Comparison of ENCODE assay signal across 23 cellular contexts in the genomic region with DNA sequence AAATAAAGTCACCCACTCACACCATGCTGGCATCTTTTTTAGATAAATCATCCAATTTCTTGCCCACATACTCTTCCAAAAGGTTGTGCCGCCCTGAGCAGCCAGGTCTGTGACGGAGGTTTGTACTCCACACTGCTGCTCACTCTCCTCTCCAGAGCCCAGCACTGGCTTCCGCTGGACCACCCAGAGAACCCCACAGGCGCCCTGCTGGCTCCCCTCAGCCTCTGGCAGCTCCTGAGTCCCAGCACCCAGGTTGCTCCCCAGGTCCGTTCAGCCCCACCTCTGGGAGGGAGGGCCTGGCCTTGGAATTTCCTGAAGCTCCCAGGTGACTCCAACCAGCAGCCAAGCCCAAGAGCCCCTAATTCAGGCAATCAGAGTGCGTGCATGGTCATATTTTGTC.
"Had no signal": no experiment of that assay in that cellular context is flagged by ENCODE, and none has a peak within 500 bp of the region (broad histone marks: within the 10 kb centered on the region; RNA-seq: fewer than 3 reads in every experiment).

No MANE protein-coding gene starts in this region.

- H3K27me3 ChIP-seq: neural progenitor cell, ovary, right lobe of liver, thyroid gland, tibial nerve, upper lobe of left lung, uterus had no signal

- DNase-seq: naive thymus-derived CD4-positive, alpha-beta T cell; natural killer cell; occipital lobe; ovary; psoas muscle; right cardiac atrium; right lobe of liver; sigmoid colon; small intestine; stimulated activated CD4-positive, alpha-beta T cell treated with anti-CD3 and anti-CD28 coated beads, Interleukin-12 subunit alpha, Interleukin-12 subunit beta, amount 100 ng/mL, for 4 hours; stimulated activated CD4-positive, alpha-beta T cell treated with anti-CD3 and anti-CD28 coated beads, Interleukin-1b, Interleukin-23, amount 100 ng/mL, for 48 hours; stimulated activated CD4-positive, alpha-beta T cell treated with anti-CD3 and anti-CD28 coated beads, Interleukin-4, amount 100 ng/mL, for 1 hour; stimulated activated naive B cell treated with anti-CD40 and anti-IgM and Interleukin-4, amounts not matched to agents 10 μg/mL and 1 μg/mL and 100 μg/mL, for 72 hours; stimulated activated naive CD4-positive, alpha-beta T cell treated with Interleukin-2 at 50 U/mL for 16 hours; stomach; upper lobe of left lung; uterus had no signal

- ATAC-seq: psoas muscle; right cardiac atrium; stimulated activated effector memory CD8-positive, alpha-beta T cell treated with anti-CD3 and anti-CD28 coated beads, Interleukin-12 subunit alpha, Interleukin-12 subunit beta, amount 100 ng/mL, for 72 hours had no signal

- H3K27ac ChIP-seq: neural progenitor cell, ovary, parathyroid adenoma, psoas muscle, right lobe of liver, sigmoid colon, stomach, thoracic aorta, tibial nerve, upper lobe of left lung, uterus had no signal

- H3K9me3 ChIP-seq: ovary, psoas muscle, right lobe of liver, sigmoid colon, thoracic aorta, thyroid gland, upper lobe of left lung, uterus had no signal

- H3K36me3 ChIP-seq: neural progenitor cell, ovary, right lobe of liver, sigmoid colon, stomach, thoracic aorta, thyroid gland, tibial nerve, upper lobe of left lung, uterus had no signal

- H3K4me1 ChIP-seq: neural progenitor cell, parathyroid adenoma, psoas muscle, right lobe of liver, sigmoid colon, stomach, tibial nerve, upper lobe of left lung, uterus had no signal

- H3K4me3 ChIP-seq: neural progenitor cell, ovary, psoas muscle, right lobe of liver, sigmoid colon, stomach, thoracic aorta, thyroid gland, tibial nerve, upper lobe of left lung, uterus had no signal
